In genomic region chr2:159000072-159000471, GRCh38 we compare ENCODE assay signal across 12 cellular contexts.
"Had no signal": no experiment of that assay in that cellular context is flagged by ENCODE, and none has a peak within 500 bp of the region (broad histone marks: within the 10 kb centered on the region; RNA-seq: fewer than 3 reads in every experiment).

No MANE protein-coding gene starts in this region.

- H3K9me3 ChIP-seq: breast epithelium, esophagus squamous epithelium, vagina had no signal

- H3K4me3 Mint-ChIP-seq: activated naive CD4-positive, alpha-beta T cell treated with anti-CD3 and anti-CD28 coated beads, Interleukin-2, amount 50 U/mL, for 24 hours; stimulated activated naive CD8-positive, alpha-beta T cell treated with anti-CD3 and anti-CD28 coated beads, Interleukin-15, amount 100 ng/mL, for 72 hours had no signal

- H3K4me3 ChIP-seq: breast epithelium, esophagus squamous epithelium, vagina had no signal

- H3K27ac Mint-ChIP-seq: activated naive CD4-positive, alpha-beta T cell treated with anti-CD3 and anti-CD28 coated beads, Interleukin-2, amount 50 U/mL, for 24 hours; nephron progenitor cell; stimulated activated naive CD8-positive, alpha-beta T cell treated with anti-CD3 and anti-CD28 coated beads, Interleukin-15, amount 100 ng/mL, for 72 hours had no signal

- H3K27me3 Mint-ChIP-seq: activated naive CD4-positive, alpha-beta T cell treated with anti-CD3 and anti-CD28 coated beads, Interleukin-2, amount 50 U/mL, for 24 hours; stimulated activated naive CD8-positive, alpha-beta T cell treated with anti-CD3 and anti-CD28 coated beads, Interleukin-15, amount 100 ng/mL, for 72 hours had no signal

- FAIRE-seq: endometrium had no signal

- H3K36me3 Mint-ChIP-seq: activated naive CD4-positive, alpha-beta T cell treated with anti-CD3 and anti-CD28 coated beads, Interleukin-2, amount 50 U/mL, for 24 hours had no signal

- H3K4me1 Mint-ChIP-seq: activated naive CD4-positive, alpha-beta T cell treated with anti-CD3 and anti-CD28 coated beads, Interleukin-2, amount 50 U/mL, for 24 hours; nephron progenitor cell; stimulated activated naive CD8-positive, alpha-beta T cell treated with anti-CD3 and anti-CD28 coated beads, Interleukin-15, amount 100 ng/mL, for 72 hours had no signal

- H3K27ac ChIP-seq: foreskin keratinocyte, vagina had no signal

- H3K36me3 ChIP-seq: breast epithelium, vagina had no signal

- H3K9me3 Mint-ChIP-seq: activated naive CD4-positive, alpha-beta T cell treated with anti-CD3 and anti-CD28 coated beads, Interleukin-2, amount 50 U/mL, for 24 hours; stimulated activated naive CD8-positive, alpha-beta T cell treated with anti-CD3 and anti-CD28 coated beads, Interleukin-15, amount 100 ng/mL, for 72 hours had no signal

- H3K27me3 ChIP-seq: breast epithelium, esophagus squamous epithelium, foreskin keratinocyte, vagina had no signal

- DNase-seq: activated effector memory CD4-positive, alpha-beta T cell treated with Interleukin-2 at 50 U/mL for 16 hours; activated T-cell treated with anti-CD3 and anti-CD28 coated beads, Interleukin-2, amount 50 U/mL, for 1 hour; esophagus squamous epithelium; left colon; nephron progenitor cell; stimulated activated CD4-positive, alpha-beta T cell treated with anti-CD3 and anti-CD28 coated beads, Interleukin-4, amount 100 ng/mL, for 4 hours; stimulated activated naive CD8-positive, alpha-beta T cell treated with anti-CD3 and anti-CD28 coated beads, Interleukin-15, amount 100 ng/mL, for 72 hours had no signal
